14 cellular contexts compared by ENCODE assay signal in the genomic region with DNA sequence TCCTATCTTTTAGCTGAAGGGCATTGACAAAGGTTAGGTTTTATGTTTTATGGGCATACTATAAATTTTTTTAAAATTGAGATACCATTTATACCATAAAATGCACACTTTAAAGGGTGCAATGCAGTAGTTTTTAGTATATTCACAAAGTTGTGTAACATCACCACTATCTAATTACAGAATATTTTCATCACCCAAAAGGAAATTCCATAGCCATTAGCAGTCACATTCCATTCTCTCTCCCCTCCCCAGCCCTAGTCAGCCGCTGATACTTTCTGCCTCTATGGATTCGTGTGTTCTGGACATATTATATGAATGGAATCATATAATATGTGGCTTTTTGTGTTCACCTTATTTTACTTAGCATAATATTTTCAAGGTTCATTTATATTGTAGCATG.
A peak's percentile ranks its signal among the peaks of the same experiment; 100 is the strongest.
DNase-seq lines count a peak whose midpoint lies in the region; ATAC-seq and TF ChIP-seq lines count a peak whose summit lies in the region.
"Had no signal": no experiment of that assay in that cellular context is flagged by ENCODE, and none has a peak within 500 bp of the region (broad histone marks: within the 10 kb centered on the region; RNA-seq: fewer than 3 reads in every experiment).

No MANE protein-coding gene starts in this region.

- no peaks in the 10 kb centered on the region for H3K27me3 Mint-ChIP-seq in osteocyte (ENCODE audit: unreplicated experiment)
- H3K27me3 Mint-ChIP-seq: natural killer cell treated with Interleukin-12 subunit alpha and Interleukin-12 subunit beta and Interleukin-15 and Interleukin-18, amount 100 ng/mL, for 72 hours had no signal

- H3K4me1 Mint-ChIP-seq in osteocyte (ENCODE audit: unreplicated experiment) = peaks cover 38% of the 10 kb centered on the region

- H3K4me3 ChIP-seq in epithelial cell of proximal tubule (ENCODE audit: low read depth, low read length) = no peak overlapping the region
- H3K4me3 ChIP-seq: GM12878 had no signal

- peak overlapping the region; percentile 81 for H3K27ac Mint-ChIP-seq in osteocyte (ENCODE audit: unreplicated experiment)
- H3K27ac Mint-ChIP-seq: natural killer cell treated with Interleukin-12 subunit alpha and Interleukin-12 subunit beta and Interleukin-15 and Interleukin-18, amount 100 ng/mL, for 72 hours had no signal

- DNase-seq in EL (peak; percentile 92), RPMI7951 (ENCODE audit: low read depth) (peak; percentile 77), epithelial cell of proximal tubule (ENCODE audit: low read depth) (peak; percentile 30), osteocyte (ENCODE audit: extremely low spot score, unreplicated experiment) (no peak), SHP77 treated with DMSO at 0.1 percent for 48 hours (lab: John Stamatoyannopoulos, UW) (no peak)
- DNase-seq in activated CD8-positive, alpha-beta memory T cell treated with anti-CD3 and anti-CD28 coated beads, Interleukin-2, amount 50 U/mL, for 48 hours = no peak
- DNase-seq: activated CD4-positive, alpha-beta T cell treated with anti-CD3 and anti-CD28 coated beads for 48 hours; activated gamma-delta T cell treated with Interleukin-2 at 50 U/mL for 16 hours; NCI-H1092; NCI-H526 treated with DMSO at 0.1 percent for 48 hours had no signal

- no peak for ATAC-seq in HG02642 (IDR thresholded peaks at IDR 0.05; ENCODE audit: poor library complexity, unreplicated experiment)
- ATAC-seq in GM21717 (IDR thresholded peaks at IDR 0.05; ENCODE audit: unreplicated experiment) = no peak
- ATAC-seq: GM12878; natural killer cell treated with Interleukin-12 subunit alpha and Interleukin-12 subunit beta and Interleukin-15 and Interleukin-18, amount 100 ng/mL, for 72 hours had no signal

- peaks cover 38% of the 10 kb centered on the region for H3K9me3 Mint-ChIP-seq in osteocyte (ENCODE audit: unreplicated experiment)

- TF ChIP-seq CTCF in epithelial cell of proximal tubule (conservative IDR thresholded peaks at IDR 0.05; ENCODE audit: low read depth, low read length) (no peak), osteocyte (IDR thresholded peaks at IDR 0.05) (no peak)

- no peak overlapping the region for H3K4me3 Mint-ChIP-seq in osteocyte (ENCODE audit: unreplicated experiment)
- H3K4me3 Mint-ChIP-seq: natural killer cell treated with Interleukin-12 subunit alpha and Interleukin-12 subunit beta and Interleukin-15 and Interleukin-18, amount 100 ng/mL, for 72 hours had no signal

- H3K36me3 Mint-ChIP-seq in osteocyte (ENCODE audit: unreplicated experiment) = peaks cover 13% of the 10 kb centered on the region

Comparison
In these comparisons a context has a peak if more than half of its experiments do, and no peak if none do; other contexts are left out.
1. DNase-seq: peak in EL (single experiment), RPMI7951 (single experiment) and epithelial cell of proximal tubule (single experiment); none in osteocyte (single experiment), SHP77 treated with DMSO at 0.1 percent for 48 hours (single experiment) and activated CD8-positive, alpha-beta memory T cell treated with anti-CD3 and anti-CD28 coated beads, Interleukin-2, amount 50 U/mL, for 48 hours (single experiment).